12 cellular contexts compared by ENCODE assay signal in genomic region chr16:9943121-9943520, GRCh38.
DNase-seq lines count a peak whose midpoint lies in the region; ATAC-seq and TF ChIP-seq lines count a peak whose summit lies in the region.
"Had no signal": no experiment of that assay in that cellular context is flagged by ENCODE, and none has a peak within 500 bp of the region (broad histone marks: within the 10 kb centered on the region; RNA-seq: fewer than 3 reads in every experiment).

No MANE protein-coding gene starts in this region.

- no peak for ATAC-seq in HG02588 (IDR thresholded peaks at IDR 0.05; ENCODE audit: unreplicated experiment)
- ATAC-seq: GM23338 had no signal

- H3K27ac ChIP-seq in caudate nucleus (ENCODE audit: low read depth, low read length) (peak overlapping the region; percentile 93), layer of hippocampus (ENCODE audit: low read depth, low read length) (peak overlapping the region; percentile 39)
- H3K27ac ChIP-seq: C4-2B, HL-60 had no signal

- H3K27me3 ChIP-seq in layer of hippocampus (ENCODE audit: control insufficient read depth, insufficient read depth, low read length) = no peaks in the 10 kb centered on the region

- no peak for TF ChIP-seq CTCF in GM13977 (IDR thresholded peaks at IDR 0.05; ENCODE audit: extremely low read depth, insufficient read depth, missing control alignments)

- in situ Hi-C loops in GM13977 (cut with MboI; ENCODE audit: low pct_unique_long_range_greater_than_20kb, low sequenced_read_pairs, unreplicated experiment) = no loop called here

- DNase-seq in caudate nucleus (lab: John Stamatoyannopoulos, UW) (peak in 40 of 61 donors; percentile 6 to 87 (median 46)), posterior cingulate gyrus (peak in 6 of 10 donors; percentile 25 to 90 (median 60)), GM13977 (ENCODE audit: low spot score) (no peak), SIG-M5 (lab: John Stamatoyannopoulos, UW) (no peak)
- DNase-seq: Caco-2; CD4-positive, alpha-beta T cell; HCEC 1CT had no signal

- intact Hi-C loops in posterior cingulate gyrus (cut with DNase I) = no loop called here

Comparison
In these comparisons a context has a peak if more than half of its experiments do, and no peak if none do; other contexts are left out.
1. DNase-seq: peak in caudate nucleus (40 of 61) and posterior cingulate gyrus (6 of 10); none in GM13977 (single experiment) and SIG-M5 (single experiment).